Comparison of ENCODE assay signal across 19 cellular contexts in genomic region chr10:114996542-114996941, GRCh38. TPM values are rescaled to one million over a fixed set of nuclear protein-coding genes. Genes with fewer than 3 reads are reported as not detected.
DNase-seq lines count a peak whose midpoint lies in the region; ATAC-seq and TF ChIP-seq lines count a peak whose summit lies in the region.
"Had no signal": no experiment of that assay in that cellular context is flagged by ENCODE, and none has a peak within 500 bp of the region (broad histone marks: within the 10 kb centered on the region; RNA-seq: fewer than 3 reads in every experiment).

No MANE protein-coding gene starts in this region.

- DNase-seq in EL (peak; percentile 65), amniotic epithelial cell (ENCODE audit: low read depth) (peak; percentile 45), fibroblast of mammary gland (ENCODE audit: low read depth) (peak; percentile 3), smooth muscle cell of the brain vasculature (ENCODE audit: low read depth, low spot score) (peak; percentile 35), Karpas-422 (no peak), esophagus squamous epithelium (lab: John Stamatoyannopoulos, UW) (no peak), GF-D8 (lab: John Stamatoyannopoulos, UW) (no peak), upper lobe of right lung (no peak)
- DNase-seq: activated T-cell treated with anti-CD3 and anti-CD28 coated beads, Interleukin-2, amount 50 U/mL, for 48 hours; AML-193; NCI-H1436; NCI-H524; posterior cingulate gyrus; RPMI8226; sigmoid colon; stimulated activated naive CD4-positive, alpha-beta T cell; T1000; tibial artery had no signal

- H3K27ac ChIP-seq in Karpas-422 (ENCODE audit: low read length) (no peak overlapping the region), esophagus squamous epithelium (no peak overlapping the region), upper lobe of right lung (no peak overlapping the region)
- H3K27ac ChIP-seq: sigmoid colon, tibial artery had no signal

- no peak overlapping the region for H3K9ac ChIP-seq in Karpas-422 (ENCODE audit: low read length)

- H3K36me3 ChIP-seq in Karpas-422 (ENCODE audit: insufficient read depth, low read length) (no peaks in the 10 kb centered on the region), esophagus squamous epithelium (peaks cover 0 to 5% (median 0%) of the 10 kb centered on the region in 3 donors), upper lobe of right lung (no peaks in the 10 kb centered on the region)
- H3K36me3 ChIP-seq: sigmoid colon, tibial artery had no signal

- TF ChIP-seq CTCF in fibroblast of mammary gland (conservative IDR thresholded peaks at IDR 0.05; ENCODE audit: control insufficient read depth, insufficient read depth, low read depth, low read length) (no peak), esophagus squamous epithelium (IDR thresholded peaks at IDR 0.05) (no peak), upper lobe of right lung (IDR thresholded peaks at IDR 0.05) (no peak)

- H4K20me1 ChIP-seq in Karpas-422 (ENCODE audit: insufficient read depth, low read depth, low read length) = no peaks in the 10 kb centered on the region

- intact Hi-C loops in esophagus squamous epithelium (cut with DNase I) = no loop called here
- intact Hi-C loops in upper lobe of right lung (cut with DNase I) = no loop called here

- H2AFZ ChIP-seq in Karpas-422 (ENCODE audit: low read length) = no peak overlapping the region

- H3K4me1 ChIP-seq in Karpas-422 (ENCODE audit: low read length) = no peaks in the 10 kb centered on the region
- peaks cover 0 to 4% (median 0%) of the 10 kb centered on the region in 3 donors for H3K4me1 ChIP-seq in esophagus squamous epithelium
- H3K4me1 ChIP-seq in upper lobe of right lung = no peaks in the 10 kb centered on the region
- H3K4me1 ChIP-seq: tibial artery had no signal

- no peaks in the 10 kb centered on the region for H3K79me2 ChIP-seq in Karpas-422 (ENCODE audit: low read length)

- ATAC-seq in upper lobe of right lung = no peak
- ATAC-seq: natural killer cell treated with Interleukin-12 subunit alpha and Interleukin-12 subunit beta and Interleukin-15 and Interleukin-18, amount 100 ng/mL, for 72 hours had no signal

- H3K4me3 ChIP-seq in fibroblast of mammary gland (ENCODE audit: control insufficient read depth, low read depth, low read length) (no peak overlapping the region), Karpas-422 (ENCODE audit: low read length) (no peak overlapping the region), esophagus squamous epithelium (no peak overlapping the region), upper lobe of right lung (no peak overlapping the region)
- H3K4me3 ChIP-seq: sigmoid colon, tibial artery had no signal

- H3K4me2 ChIP-seq in Karpas-422 (ENCODE audit: low read depth, low read length, poor library complexity, severe bottlenecking) = no peak overlapping the region

- 59 to 89% methylated on average over 4 of the region's 4 CpGs for WGBS in esophagus squamous epithelium, 2 donors

- TF ChIP-seq POLR2A in esophagus squamous epithelium (IDR thresholded peaks at IDR 0.05) = no peak

- no peaks in the 10 kb centered on the region for H3K9me2 ChIP-seq in Karpas-422 (replicated peaks; ENCODE audit: insufficient read depth, low read length)

- H3K27me3 ChIP-seq in Karpas-422 (ENCODE audit: low read length) = no peaks in the 10 kb centered on the region
- H3K27me3 ChIP-seq in esophagus squamous epithelium = no peaks in the 10 kb centered on the region
- H3K27me3 ChIP-seq in upper lobe of right lung = no peaks in the 10 kb centered on the region
- H3K27me3 ChIP-seq: sigmoid colon, tibial artery had no signal

- H3K9me3 ChIP-seq in Karpas-422 (ENCODE audit: low read length) (no peaks in the 10 kb centered on the region), esophagus squamous epithelium (no peaks in the 10 kb centered on the region), upper lobe of right lung (no peaks in the 10 kb centered on the region)
- H3K9me3 ChIP-seq: sigmoid colon, tibial artery had no signal

RNA-seq across cellular contexts. Expression of gene TRUB1, which starts 58.5 kb away (rescaled TPM):
- total RNA-seq in Karpas-422 (2014; rRNA removed; shearing (Covaris generic); ENCODE audit: low replicate concordance) = 31.6 and 43.7 TPM in 2 replicates
- total RNA-seq in esophagus squamous epithelium (10 to 100 TPM; 11.0 to 20.6 (median 17.2) TPM), upper lobe of right lung (11.3 TPM)

Comparison
In these comparisons a context has a peak if more than half of its experiments do, and no peak if none do; other contexts are left out.
1. DNase-seq: peak in EL (single experiment), amniotic epithelial cell (single experiment), fibroblast of mammary gland (single experiment) and smooth muscle cell of the brain vasculature (single experiment); none in Karpas-422 (single experiment), esophagus squamous epithelium (single experiment), GF-D8 (single experiment) and upper lobe of right lung (single experiment).